1 cellular context compared by ENCODE assay signal in genomic region chr1:27289125-27289524, GRCh38. TPM values are rescaled to one million over a fixed set of nuclear protein-coding genes. Genes with fewer than 3 reads are reported as not detected.
"Had no signal": no experiment of that assay in that cellular context is flagged by ENCODE, and none has a peak within 500 bp of the region (broad histone marks: within the 10 kb centered on the region; RNA-seq: fewer than 3 reads in every experiment).

No MANE protein-coding gene starts in this region.

RNA-seq across cellular contexts. Expression of gene SYTL1, which starts 52.7 kb away (rescaled TPM):
- total RNA-seq: GM23248 had no signal
